ENCODE assay signal across 1 cellular context in genomic region chr10:96242822-96243221, GRCh38.
TF ChIP-seq lines count a peak whose summit lies in the region.

No MANE protein-coding gene starts in this region.

TF ChIP-seq in GM12878, 131 proteins besides CTCF, POLR2A, EP300 and RAD21:
- 0 out of 2 replicates have a peak, but pooled peaks have one; percentile 9 for TF ChIP-seq YY1 (IDR thresholded peaks at IDR 0.05; ENCODE audit: low read depth, low read length)
- TF ChIP-seq JUNB (IDR thresholded peaks at IDR 0.05): no peak
TF ChIP-seq in GM12878: peak in this region for 1.
